ENCODE assay signal across 8 cellular contexts in the genomic region with DNA sequence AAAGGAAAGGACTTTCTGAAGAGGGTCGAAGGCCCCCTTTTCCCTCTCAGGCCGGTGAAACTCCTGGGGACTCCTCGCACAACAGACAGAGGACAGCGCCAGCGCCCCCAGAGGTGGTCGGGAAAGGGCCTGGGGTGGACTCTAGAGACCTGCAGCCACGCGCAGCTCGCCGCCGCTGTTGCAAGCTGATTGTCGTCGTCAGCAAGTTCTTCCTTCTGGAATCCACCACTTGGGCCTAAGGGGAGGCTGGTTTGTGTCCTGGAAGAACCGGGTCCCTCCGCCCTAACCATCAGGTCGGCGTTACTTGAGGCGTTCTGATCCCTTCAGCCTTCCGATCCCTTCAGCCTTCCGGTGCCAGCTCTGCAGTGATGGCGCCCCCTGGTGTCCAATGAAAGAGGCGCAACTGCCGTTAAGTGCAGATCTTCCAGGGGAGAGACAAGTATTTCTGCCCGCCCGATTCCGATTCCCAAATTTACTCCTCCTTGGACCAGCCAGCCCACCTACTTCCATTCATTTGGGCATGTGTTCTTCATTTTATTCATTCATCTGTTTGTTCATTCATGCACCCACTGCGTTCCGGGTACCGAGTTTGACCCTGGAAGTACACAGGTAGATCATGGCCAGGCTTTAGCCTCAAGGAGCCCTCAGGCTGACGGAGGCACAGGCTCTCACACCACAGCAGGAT.
A peak's percentile ranks its signal among the peaks of the same experiment; 100 is the strongest.
DNase-seq lines count a peak whose midpoint lies in the region; ATAC-seq and TF ChIP-seq lines count a peak whose summit lies in the region.

No MANE protein-coding gene starts in this region.

- H3K4me3 ChIP-seq in AG04449 (ENCODE audit: low read depth, low read length), result peak overlapping the region; percentile 50
- H3K4me3 ChIP-seq in choroid plexus epithelial cell (ENCODE audit: low read depth, low read length), result no peak overlapping the region

- CTCF ChIA-PET in AG04449 (lab: Yijun Ruan, JAX), result interaction anchor here (0.6 to 10.1 kb wide), 41 partner anchors 9 to 1429 kb away, joined by 3 to 109 read pairs (median 4); a partner anchor contains a TSS

- intact Hi-C loops in left colon (cut with DNase I, micrococcal nuclease), result loop anchor here in 1 of 2 donors (10.0 kb wide), 1 partner anchor 394 kb away; no protein-coding TSS in a partner anchor

- POLR2A ChIA-PET in AG04449 (lab: Yijun Ruan, JAX), result interaction anchor here (0.6 kb wide), 1 partner anchor 792 kb away, joined by 3 read pairs; no protein-coding TSS in a partner anchor

- ATAC-seq in left colon, result peak; percentile 68
- ATAC-seq in HG02759 (IDR thresholded peaks at IDR 0.05; ENCODE audit: unreplicated experiment), result no peak

- TF ChIP-seq CTCF in AG04449 (IDR thresholded peaks at IDR 0.05; ENCODE audit: insufficient read depth, low read length, missing control alignments) (peak; percentile 88), choroid plexus epithelial cell (conservative IDR thresholded peaks at IDR 0.05; ENCODE audit: low read depth, low read length) (peak; percentile 96)

- DNase-seq in AG04449 (ENCODE audit: low read depth, low spot score) (no peak), GM19240 (ENCODE audit: insufficient read length, low spot score) (peak; percentile 61), NCI-H2227 (lab: John Stamatoyannopoulos, UW; ENCODE audit: unreplicated experiment) (peak; percentile 79), choroid plexus epithelial cell (ENCODE audit: low read depth) (peak; percentile 77), left colon (peak in 1 of 2 donors; percentile 76)
- peak; percentile 66 to 75 for DNase-seq in activated CD4-positive, alpha-beta T cell treated with anti-CD3 and anti-CD28 coated beads for 4 hours
- DNase-seq in stimulated activated CD4-positive, alpha-beta T cell treated with anti-CD3 and anti-CD28 coated beads, Interleukin-1b, Interleukin-23, amount 100 ng/mL, for 48 hours, result peak; percentile 71
